ENCODE assay signal across 13 cellular contexts in genomic region chr4:101224358-101225218, GRCh38.
"Had no signal": no experiment of that assay in that cellular context is flagged by ENCODE, and none has a peak within 500 bp of the region (broad histone marks: within the 10 kb centered on the region; RNA-seq: fewer than 3 reads in every experiment).

No MANE protein-coding gene starts in this region.

- H3K36me3 ChIP-seq: brain microvascular endothelial cell, esophagus muscularis mucosa, ovary had no signal

- H3K9me3 Mint-ChIP-seq: nephron progenitor cell had no signal

- H3K27ac Mint-ChIP-seq: activated naive CD4-positive, alpha-beta T cell treated with anti-CD3 and anti-CD28 coated beads, Interleukin-2, amount 50 U/mL, for 24 hours; nephron progenitor cell had no signal

- H3K4me1 Mint-ChIP-seq: nephron progenitor cell had no signal

- H3K9me3 ChIP-seq: esophagus muscularis mucosa, ovary had no signal

- H3K4me3 Mint-ChIP-seq: activated naive CD4-positive, alpha-beta T cell treated with anti-CD3 and anti-CD28 coated beads, Interleukin-2, amount 50 U/mL, for 24 hours; nephron progenitor cell had no signal

- DNase-seq: activated CD4-positive, alpha-beta T cell treated with anti-CD3 and anti-CD28 coated beads for 48 hours; activated effector memory CD4-positive, alpha-beta T cell treated with Interleukin-2 at 50 U/mL for 16 hours; brain microvascular endothelial cell; cerebellar nuclear complex; dermis blood vessel endothelial cell; islet precursor cell; mammary epithelial cell; nephron progenitor cell; ovary had no signal

- H3K4me3 ChIP-seq: esophagus muscularis mucosa, ovary, skin epidermis had no signal

- H3K27me3 Mint-ChIP-seq: activated naive CD4-positive, alpha-beta T cell treated with anti-CD3 and anti-CD28 coated beads, Interleukin-2, amount 50 U/mL, for 24 hours had no signal

- H3K27me3 ChIP-seq: brain microvascular endothelial cell, esophagus muscularis mucosa, ovary had no signal

- ATAC-seq: left lobe of liver had no signal

- H3K27ac ChIP-seq: brain microvascular endothelial cell, esophagus muscularis mucosa, ovary, skin epidermis had no signal
